Comparison of ENCODE assay signal across 1 cellular context in genomic region chr17:28940675-28941074, GRCh38.
A peak's percentile ranks its signal among the peaks of the same experiment; 100 is the strongest.
TF ChIP-seq lines count a peak whose summit lies in the region.

No MANE protein-coding gene starts in this region.

TF ChIP-seq in HEK293, 187 proteins besides CTCF, POLR2A, EP300 and RAD21 (continued from another document):
- 0 out of 2 replicates have a peak, but pooled peaks have one; percentile 37 for TF ChIP-seq PRDM10 (tag by site-specific recombination; IDR thresholded peaks at IDR 0.05)
